In the genomic region with DNA sequence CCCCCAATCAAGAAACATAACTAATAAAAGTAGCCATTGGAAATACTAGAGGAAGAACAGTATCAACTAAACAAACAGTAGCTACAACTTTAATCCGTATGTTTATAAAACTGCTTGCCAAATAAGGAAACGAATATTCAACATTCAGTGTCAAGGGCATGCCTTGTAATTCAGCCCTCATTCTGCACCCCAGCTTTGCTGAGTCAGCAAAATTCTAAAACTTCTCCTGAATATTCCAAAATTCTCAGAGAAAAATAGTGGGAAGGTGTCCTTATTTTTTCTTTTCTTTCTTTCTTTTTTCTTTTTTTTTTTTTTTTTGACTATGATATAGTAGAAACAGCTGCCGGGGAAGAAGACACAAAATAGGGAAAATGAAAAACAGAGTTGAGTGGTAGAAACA, we compare ENCODE assay signal across 26 cellular contexts.
DNase-seq lines count a peak whose midpoint lies in the region; ATAC-seq, FAIRE-seq and TF ChIP-seq lines count a peak whose summit lies in the region.
"Had no signal": no experiment of that assay in that cellular context is flagged by ENCODE, and none has a peak within 500 bp of the region (broad histone marks: within the 10 kb centered on the region; RNA-seq: fewer than 3 reads in every experiment).

No MANE protein-coding gene starts in this region.

- CTCF ChIA-PET in HepG2 (lab: Yijun Ruan, JAX; ENCODE audit: low intra/inter-chr PET ratio, low total read pairs) (no interaction called here), K562 (lab: Yijun Ruan, JAX; ENCODE audit: low intra/inter-chr PET ratio) (no interaction called here), RWPE1 (lab: Yijun Ruan, JAX) (no interaction called here)

- DNase-seq in HepG2 (ENCODE audit: low spot score) (no peak), right lobe of liver (no peak), GM23338 (ENCODE audit: low spot score) (no peak), K562 (ENCODE audit: extremely low read depth in 1 of 4, low spot score in 3 of 4) (no peak), pancreas (no peak), RWPE1 (ENCODE audit: low spot score) (no peak), T-helper 2 cell (no peak)
- DNase-seq: 8988T; AML-193; Caco-2; Calu3; CD4-positive, alpha-beta T cell; CD8-positive, alpha-beta T cell; DMS79 treated with DMSO at 0.1 percent for 48 hours; GF-D8 had no signal

- H3K27me3 Mint-ChIP-seq in GM23338 (ENCODE audit: insufficient read depth, low read depth, poor library complexity): no peaks in the 10 kb centered on the region
- H3K27me3 Mint-ChIP-seq: B cell; CD4-positive, alpha-beta T cell had no signal

- no peaks in the 10 kb centered on the region for H3F3A ChIP-seq in GM23338 (replicated peaks; ENCODE audit: low read depth)

- intact Hi-C loops in HepG2 (cut with micrococcal nuclease; ENCODE audit: unreplicated experiment) (no loop called here), right lobe of liver (cut with DNase I) (no loop called here), K562 (cut with micrococcal nuclease) (no loop called here), pancreas (cut with DNase I) (no loop called here)

- BruUV-seq in HepG2 (replicated peaks; lab: Mats Ljungman, UMichigan): no TSS peak
- BruUV-seq in K562 (replicated peaks; lab: Mats Ljungman, UMichigan): no TSS peak

- H3K27ac ChIP-seq in HepG2 (ENCODE audit: extremely low read length, insufficient read depth, low read length): no peak overlapping the region
- no peak overlapping the region for H3K27ac ChIP-seq in right lobe of liver
- no peak overlapping the region for H3K27ac ChIP-seq in GM23338 (ENCODE audit: low read depth)
- no peak overlapping the region for H3K27ac ChIP-seq in K562 (ENCODE audit: extremely low read depth, low read depth, low read length)
- no peak overlapping the region for H3K27ac ChIP-seq in pancreas
- no peak overlapping the region for H3K27ac ChIP-seq in RWPE1
- H3K27ac ChIP-seq: BLaER1 treated with 17β-estradiol and CSF1 and Interleukin-3, amounts not matched to agents 10 nM and 100 nM; C4-2B had no signal

- ATAC-seq in HepG2: no peak
- no peak for ATAC-seq in right lobe of liver
- no peak for ATAC-seq in GM23338
- no peak for ATAC-seq in K562
- ATAC-seq in pancreas: no peak
- ATAC-seq in GM18520 (IDR thresholded peaks at IDR 0.05; ENCODE audit: unreplicated experiment): no peak
- ATAC-seq: CD8-positive, alpha-beta T cell; GM12878 had no signal

- 20% methylated on average over 3 of the region's 3 CpGs for WGBS in HepG2 (ENCODE audit: low lambda C conversion rate)
- WGBS in right lobe of liver (ENCODE audit: insufficient coverage, low coverage, low lambda C conversion rate, missing lambda C conversion rate): 38% methylated on average over 3 of the region's 3 CpGs
- 0% methylated on average over 3 of the region's 3 CpGs for WGBS in K562 (ENCODE audit: insufficient coverage, low coverage, missing lambda C conversion rate)
- 35 to 40% methylated on average over 3 of the region's 3 CpGs for WGBS in pancreas, 2 donors

- H4K20me1 ChIP-seq in HepG2 (ENCODE audit: insufficient read depth, low read length): no peaks in the 10 kb centered on the region
- H4K20me1 ChIP-seq in GM23338 (replicated peaks; ENCODE audit: insufficient read depth): no peaks in the 10 kb centered on the region
- no peaks in the 10 kb centered on the region for H4K20me1 ChIP-seq in K562 (replicated peaks; ENCODE audit: control insufficient read depth, insufficient read depth, low read length)
- H4K20me1 ChIP-seq: BLaER1 treated with 17β-estradiol and CSF1 and Interleukin-3, amounts not matched to agents 10 nM and 100 nM had no signal

- H3K27me3 ChIP-seq in HepG2 (ENCODE audit: control insufficient read depth in 1 of 2, insufficient read depth in 2 of 2, low read length in 2 of 2): no peaks in the 10 kb centered on the region
- H3K27me3 ChIP-seq in right lobe of liver: peaks cover 0 to 6% of the 10 kb centered on the region in 2 donors
- H3K27me3 ChIP-seq in GM23338 (ENCODE audit: insufficient read depth): no peaks in the 10 kb centered on the region
- H3K27me3 ChIP-seq in K562 (ENCODE audit: control insufficient read depth in 2 of 2, insufficient read depth in 2 of 2, low read length in 2 of 2): no peaks in the 10 kb centered on the region
- H3K27me3 ChIP-seq in pancreas: peaks cover 0 to 5% (median 0%) of the 10 kb centered on the region in 4 donors

- H3K9me3 ChIP-seq in HepG2 (ENCODE audit: low read length): peaks cover 26% of the 10 kb centered on the region
- H3K9me3 ChIP-seq in right lobe of liver: no peaks in the 10 kb centered on the region
- H3K9me3 ChIP-seq in K562 (replicated peaks; ENCODE audit: control insufficient read depth, insufficient read depth, low read depth, low read length): no peaks in the 10 kb centered on the region
- H3K9me3 ChIP-seq in pancreas: no peaks in the 10 kb centered on the region
- H3K9me3 ChIP-seq: Caco-2 had no signal

- TF ChIP-seq POLR2A in HepG2 (IDR thresholded peaks at IDR 0.05; ENCODE audit: insufficient read depth in 1 of 2, low read depth in 2 of 2, low read length in 2 of 2) (no peak), right lobe of liver (IDR thresholded peaks at IDR 0.05) (no peak), K562 (conservative IDR thresholded peaks at IDR 0.05) (no peak)

- no peak overlapping the region for H3K9ac ChIP-seq in HepG2 (ENCODE audit: insufficient read depth, low read depth, low read length)
- no peak overlapping the region for H3K9ac ChIP-seq in K562 (ENCODE audit: insufficient read depth in 1 of 2, low read depth in 2 of 2, low read length in 2 of 2)
- H3K9ac ChIP-seq: BLaER1 treated with 17β-estradiol and CSF1 and Interleukin-3, amounts not matched to agents 10 nM and 100 nM had no signal

- H3K36me3 Mint-ChIP-seq in GM23338 (ENCODE audit: low read depth): no peaks in the 10 kb centered on the region; the same call in 2 of the 3 replicates
- H3K36me3 Mint-ChIP-seq: CD8-positive, alpha-beta T cell had no signal

- H3K79me2 ChIP-seq in HepG2 (ENCODE audit: insufficient read depth, low read length) (no peaks in the 10 kb centered on the region), GM23338 (replicated peaks; ENCODE audit: insufficient read depth) (no peaks in the 10 kb centered on the region), K562 (ENCODE audit: control insufficient read depth, insufficient read depth, low read length) (no peaks in the 10 kb centered on the region)

- H3K9me2 ChIP-seq in GM23338 (ENCODE audit: insufficient read depth): no peaks in the 10 kb centered on the region

- H3K4me1 ChIP-seq in HepG2 (ENCODE audit: insufficient read depth, low read length) (no peaks in the 10 kb centered on the region), right lobe of liver (no peaks in the 10 kb centered on the region), GM23338 (ENCODE audit: insufficient read depth) (no peaks in the 10 kb centered on the region; the same call in 1 of the 2 replicates), K562 (replicated peaks in 1 of 2; ENCODE audit: control insufficient read depth in 2 of 2, insufficient read depth in 2 of 2, low read length in 2 of 2) (no peaks in the 10 kb centered on the region), pancreas (no peaks in the 10 kb centered on the region)
- H3K4me1 ChIP-seq: BLaER1 treated with 17β-estradiol and CSF1 and Interleukin-3, amounts not matched to agents 10 nM and 100 nM; Caco-2 had no signal

- peaks cover 3% of the 10 kb centered on the region; the same call in 2 of the 3 replicates for H3K9me3 Mint-ChIP-seq in GM23338
- H3K9me3 Mint-ChIP-seq: CD4-positive, alpha-beta T cell had no signal

- TF ChIP-seq CTCF in HepG2 (CRISPR knock-in tag; IDR thresholded peaks at IDR 0.05): no peak
- TF ChIP-seq CTCF in right lobe of liver (IDR thresholded peaks at IDR 0.05): no peak
- no peak for TF ChIP-seq CTCF in GM23338 (conservative IDR thresholded peaks at IDR 0.05; ENCODE audit: low read depth in 2 of 2)
- TF ChIP-seq CTCF in K562 (IDR thresholded peaks at IDR 0.05 in 2 of 3, conservative IDR thresholded peaks at IDR 0.05 in 1 of 3; ENCODE audit: insufficient read depth in 2 of 3, low read depth in 1 of 3, low read length in 3 of 3): no peak
- TF ChIP-seq CTCF in pancreas (IDR thresholded peaks at IDR 0.05): no peak
- TF ChIP-seq CTCF in RWPE1 (conservative IDR thresholded peaks at IDR 0.05; ENCODE audit: low read depth): no peak

- no peak overlapping the region for H3K4me3 ChIP-seq in HepG2 (replicated peaks in 1 of 3; ENCODE audit: insufficient read depth in 1 of 3, low read depth in 2 of 3, low read length in 3 of 3)
- H3K4me3 ChIP-seq in right lobe of liver: no peak overlapping the region
- H3K4me3 ChIP-seq in GM23338: no peak overlapping the region
- no peak overlapping the region for H3K4me3 ChIP-seq in K562
- H3K4me3 ChIP-seq in pancreas: no peak overlapping the region
- H3K4me3 ChIP-seq: BLaER1 treated with 17β-estradiol and CSF1 and Interleukin-3, amounts not matched to agents 10 nM and 100 nM; GM12878 had no signal

- no peak overlapping the region for H3K4me3 Mint-ChIP-seq in GM23338
- H3K4me3 Mint-ChIP-seq: B cell; CD4-positive, alpha-beta T cell; CD8-positive, alpha-beta T cell had no signal

- no peak overlapping the region for H2AFZ ChIP-seq in HepG2 (ENCODE audit: low read length)
- H2AFZ ChIP-seq in GM23338: no peak overlapping the region
- H2AFZ ChIP-seq in K562 (ENCODE audit: low read depth, low read length): no peak overlapping the region

- H3K4me1 Mint-ChIP-seq in GM23338: no peaks in the 10 kb centered on the region
- H3K4me1 Mint-ChIP-seq: B cell had no signal

- in situ Hi-C loops in HepG2 (cut with HindIII; ENCODE audit: extremely low pct_ligation_motif_present, low pct_unique_long_range_greater_than_20kb) (no loop called here), K562 (cut with MboI) (no loop called here)

- H3K27ac Mint-ChIP-seq in GM23338: peak overlapping the region; percentile 31; the same call in 1 of the 2 replicates
- H3K27ac Mint-ChIP-seq: B cell; CD4-positive, alpha-beta T cell; CD8-positive, alpha-beta T cell had no signal

- FAIRE-seq in HepG2 (lab: Jason Lieb, UNC) (no peak), K562 (lab: Jason Lieb, UNC) (no peak), pancreas (lab: Jason Lieb, UNC) (peak; percentile 78)
- FAIRE-seq: A204.1, D721Med, G401.6, GM12878, GM12892, GM18507, GM19239 had no signal

- TF ChIP-seq EP300 in HepG2 (IDR thresholded peaks at IDR 0.05; ENCODE audit: low read depth in 2 of 2, low read length in 2 of 2) (no peak), HepG2 (CRISPR knock-in tag; IDR thresholded peaks at IDR 0.05; ENCODE audit: borderline replicate concordance) (no peak), K562 (IDR thresholded peaks at IDR 0.05; ENCODE audit: low read length) (no peak)

- H3K4me2 ChIP-seq in HepG2 (ENCODE audit: low read depth, low read length) (no peak overlapping the region), GM23338 (no peak overlapping the region), K562 (ENCODE audit: insufficient read depth, low read length) (no peak overlapping the region)
- H3K4me2 ChIP-seq: BLaER1 treated with 17β-estradiol and CSF1 and Interleukin-3, amounts not matched to agents 10 nM and 100 nM had no signal

- H3K36me3 ChIP-seq in HepG2 (replicated peaks in 1 of 2; ENCODE audit: control insufficient read depth in 1 of 2, insufficient read depth in 2 of 2, low read length in 2 of 2) (no peaks in the 10 kb centered on the region), right lobe of liver (no peaks in the 10 kb centered on the region), GM23338 (ENCODE audit: insufficient read depth) (no peaks in the 10 kb centered on the region), K562 (ENCODE audit: control insufficient read depth, insufficient read depth, low read length) (no peaks in the 10 kb centered on the region), pancreas (no peaks in the 10 kb centered on the region)
- H3K36me3 ChIP-seq: BLaER1 treated with 17β-estradiol and CSF1 and Interleukin-3, amounts not matched to agents 10 nM and 100 nM had no signal

- POLR2A ChIA-PET in HepG2 (lab: Yijun Ruan, JAX) (no interaction called here), K562 (lab: Yijun Ruan, JAX) (no interaction called here), RWPE1 (lab: Yijun Ruan, JAX; ENCODE audit: low non-redundant PET) (no interaction called here)

- TF ChIP-seq RAD21 in HepG2 (CRISPR knock-in tag; IDR thresholded peaks at IDR 0.05) (no peak), K562 (CRISPR knock-in tag; conservative IDR thresholded peaks at IDR 0.05 in 1 of 2, IDR thresholded peaks at IDR 0.05 in 1 of 2) (no peak)

- no peaks in the 10 kb centered on the region for H3K9me1 ChIP-seq in K562 (ENCODE audit: control insufficient read depth, insufficient read depth, low read length)

Comparison
In these comparisons a context has a peak if more than half of its experiments do, and no peak if none do; other contexts are left out.
1. Of the 241 proteins assayed by ChIP-seq in both HepG2 and K562: peak only in HepG2: none; only in K562: MAFG; in both: MAFF and MAFK; in neither: 238.